In genomic region chr22:42376721-42377177, GRCh38 we compare ENCODE assay signal across 12 cellular contexts. TPM values are rescaled to one million over a fixed set of nuclear protein-coding genes. Genes with fewer than 3 reads are reported as not detected.
DNase-seq lines count a peak whose midpoint lies in the region; ATAC-seq, FAIRE-seq and TF ChIP-seq lines count a peak whose summit lies in the region.
"Had no signal": no experiment of that assay in that cellular context is flagged by ENCODE, and none has a peak within 500 bp of the region (broad histone marks: within the 10 kb centered on the region; RNA-seq: fewer than 3 reads in every experiment).

No MANE protein-coding gene starts in this region.

- no peak overlapping the region for H3K4me3 Mint-ChIP-seq in GM23338
- H3K4me3 Mint-ChIP-seq in activated naive CD8-positive, alpha-beta T cell treated with anti-CD3 and anti-CD28 coated beads, Interleukin-2, amount 50 U/mL, for 24 hours = no peak overlapping the region
- H3K4me3 Mint-ChIP-seq: stimulated activated naive CD8-positive, alpha-beta T cell treated with anti-CD3 and anti-CD28 coated beads, Interleukin-15, Interleukin-2, amounts not matched to agents 100 ng/mL and 50 ng/mL, for 24 hours; T-helper 1 cell treated with Interleukin-12 subunit alpha and Interleukin-12 subunit beta and Interleukin-4 antibody, amounts not matched to agents 30 μg/mL and 1 μg/mL, for 36 hours had no signal

- TF ChIP-seq POLR2A in sigmoid colon (IDR thresholded peaks at IDR 0.05) = no peak

- no peak for FAIRE-seq in HTR-8/SVneo (lab: Jason Lieb, UNC)
- FAIRE-seq: bronchial epithelial cell, GM12891 had no signal

- H3K9me2 ChIP-seq in GM23338 (ENCODE audit: insufficient read depth) = no peaks in the 10 kb centered on the region

- 0 out of 2 replicates have a peak, but pooled peaks cover 4% of the 10 kb centered on the region for H3F3A ChIP-seq in GM23338 (replicated peaks; ENCODE audit: low read depth)

- peak in 2 of 4 donors; percentile 23 to 53 for TF ChIP-seq EP300 in sigmoid colon (IDR thresholded peaks at IDR 0.05)

- H3K4me1 ChIP-seq in GM23338 (ENCODE audit: insufficient read depth) (peaks cover 23% of the 10 kb centered on the region), NT2/D1 (ENCODE audit: insufficient read depth, insufficient read length) (peaks cover 14% of the 10 kb centered on the region), sigmoid colon (no peaks in the 10 kb centered on the region)

- H3K27me3 ChIP-seq in GM23338 (ENCODE audit: insufficient read depth) (no peaks in the 10 kb centered on the region), NT2/D1 (ENCODE audit: insufficient read depth, insufficient read length) (peaks cover under 1% of the 10 kb centered on the region), sigmoid colon (no peaks in the 10 kb centered on the region)

- H3K79me2 ChIP-seq in GM23338 (replicated peaks; ENCODE audit: insufficient read depth) = no peaks in the 10 kb centered on the region

- H3K27ac Mint-ChIP-seq in GM23338 = no peak overlapping the region
- no peak overlapping the region for H3K27ac Mint-ChIP-seq in activated naive CD8-positive, alpha-beta T cell treated with anti-CD3 and anti-CD28 coated beads, Interleukin-2, amount 50 U/mL, for 24 hours
- H3K27ac Mint-ChIP-seq: stimulated activated naive CD8-positive, alpha-beta T cell treated with anti-CD3 and anti-CD28 coated beads, Interleukin-15, Interleukin-2, amounts not matched to agents 100 ng/mL and 50 ng/mL, for 24 hours; T-helper 1 cell treated with Interleukin-12 subunit alpha and Interleukin-12 subunit beta and Interleukin-4 antibody, amounts not matched to agents 30 μg/mL and 1 μg/mL, for 36 hours had no signal

- WGBS in sigmoid colon, 2 donors = 36 to 54% methylated on average over 10 of the region's 10 CpGs

- peaks cover 4% of the 10 kb centered on the region; the same call in 2 of the 3 replicates for H3K36me3 Mint-ChIP-seq in GM23338 (ENCODE audit: low read depth)
- no peaks in the 10 kb centered on the region for H3K36me3 Mint-ChIP-seq in activated naive CD8-positive, alpha-beta T cell treated with anti-CD3 and anti-CD28 coated beads, Interleukin-2, amount 50 U/mL, for 24 hours (ENCODE audit: low read depth)

- 0 out of 2 replicates have a peak overlapping the region, but pooled peaks have one; percentile 47 for H2AFZ ChIP-seq in GM23338

- H3K9me3 ChIP-seq in NT2/D1 (ENCODE audit: insufficient read depth, low read length) (peaks cover 5% of the 10 kb centered on the region; the same call in 1 of the 2 replicates), sigmoid colon (no peaks in the 10 kb centered on the region)

- no peaks in the 10 kb centered on the region for H3K36me3 ChIP-seq in GM23338 (ENCODE audit: insufficient read depth)
- no peaks in the 10 kb centered on the region for H3K36me3 ChIP-seq in NT2/D1 (ENCODE audit: insufficient read depth, insufficient read length, low read length)
- H3K36me3 ChIP-seq in sigmoid colon = no peaks in the 10 kb centered on the region

- peak overlapping the region; percentile 38 for H3K4me2 ChIP-seq in GM23338

- DNase-seq in GM23338 (ENCODE audit: low spot score) (peak; percentile 80), NT2/D1 (ENCODE audit: low read depth, low spot score) (peak; percentile 73), foreskin melanocyte (peak; percentile 30), sigmoid colon (peak; percentile 92), HTR-8/SVneo (ENCODE audit: insufficient read length, low spot score) (no peak), NCI-H226 (no peak)
- DNase-seq in activated naive CD8-positive, alpha-beta T cell treated with anti-CD3 and anti-CD28 coated beads, Interleukin-2, amount 50 U/mL, for 24 hours = no peak

- H3K27ac ChIP-seq in GM23338 (ENCODE audit: low read depth) (no peak overlapping the region), sigmoid colon (peak overlapping the region in 2 of 4 donors; percentile 31 to 52)

- H4K20me1 ChIP-seq in GM23338 (replicated peaks; ENCODE audit: insufficient read depth) = no peaks in the 10 kb centered on the region

- intact Hi-C loops in sigmoid colon (cut with DNase I) = no loop called here

- ATAC-seq in GM23338 (peak; percentile 74), HG02623 (IDR thresholded peaks at IDR 0.05; ENCODE audit: unreplicated experiment) (no peak)
- ATAC-seq in activated naive CD8-positive, alpha-beta T cell treated with anti-CD3 and anti-CD28 coated beads, Interleukin-2, amount 50 U/mL, for 24 hours = no peak

- H3K27me3 Mint-ChIP-seq in GM23338 (ENCODE audit: insufficient read depth, low read depth, poor library complexity) = peaks cover 25% of the 10 kb centered on the region
- H3K27me3 Mint-ChIP-seq in activated naive CD8-positive, alpha-beta T cell treated with anti-CD3 and anti-CD28 coated beads, Interleukin-2, amount 50 U/mL, for 24 hours = peaks cover 3% of the 10 kb centered on the region

- TF ChIP-seq CTCF in GM23338 (conservative IDR thresholded peaks at IDR 0.05; ENCODE audit: low read depth in 2 of 2) (no peak), sigmoid colon (IDR thresholded peaks at IDR 0.05) (no peak)

- peaks cover 45% of the 10 kb centered on the region for H3K4me1 Mint-ChIP-seq in GM23338
- peaks cover 4% of the 10 kb centered on the region for H3K4me1 Mint-ChIP-seq in activated naive CD8-positive, alpha-beta T cell treated with anti-CD3 and anti-CD28 coated beads, Interleukin-2, amount 50 U/mL, for 24 hours

- H3K9me3 Mint-ChIP-seq in GM23338 = peaks cover 11% of the 10 kb centered on the region; the same call in 2 of the 3 replicates
- no peaks in the 10 kb centered on the region for H3K9me3 Mint-ChIP-seq in activated naive CD8-positive, alpha-beta T cell treated with anti-CD3 and anti-CD28 coated beads, Interleukin-2, amount 50 U/mL, for 24 hours
- H3K9me3 Mint-ChIP-seq: stimulated activated naive CD8-positive, alpha-beta T cell treated with anti-CD3 and anti-CD28 coated beads, Interleukin-15, Interleukin-2, amounts not matched to agents 100 ng/mL and 50 ng/mL, for 24 hours; T-helper 1 cell treated with Interleukin-12 subunit alpha and Interleukin-12 subunit beta and Interleukin-4 antibody, amounts not matched to agents 30 μg/mL and 1 μg/mL, for 36 hours had no signal

- peak overlapping the region; percentile 8 for H3K9ac ChIP-seq in NT2/D1 (ENCODE audit: insufficient read length, low read depth)

- H3K4me3 ChIP-seq in GM23338 (no peak overlapping the region), NT2/D1 (ENCODE audit: insufficient read length, low read depth) (no peak overlapping the region), sigmoid colon (no peak overlapping the region)

TF ChIP-seq in GM23338, 12 proteins besides CTCF, POLR2A, EP300 and RAD21:
- no peak for TF ChIP-seq ZNF114 (CRISPR knock-in tag; IDR thresholded peaks at IDR 0.05)
- no peak for TF ChIP-seq JUNB (IDR thresholded peaks at IDR 0.05; ENCODE audit: unreplicated experiment)
- no peak for TF ChIP-seq STAT1 (IDR thresholded peaks at IDR 0.05; ENCODE audit: unreplicated experiment)
- no peak for TF ChIP-seq NANOG (IDR thresholded peaks at IDR 0.05; ENCODE audit: borderline replicate concordance)
- no peak for TF ChIP-seq EZH2phosphoT487 (IDR thresholded peaks at IDR 0.05; ENCODE audit: unreplicated experiment)
- no peak for TF ChIP-seq EZH2 (IDR thresholded peaks at IDR 0.05; ENCODE audit: low read depth, unreplicated experiment)

RNA-seq across cellular contexts. Expression of gene NFAM1, which starts 55.5 kb away (rescaled TPM):
- total RNA-seq in GM23338 (2014; rRNA removed; shearing (Covaris generic)) = 0.23 and 0.49 TPM in 2 replicates
- polyA plus RNA-seq in GM23338 (2016; fragmentation: Nextera tagmentation; extraction: Ambion mirVana) = 0.09 and 0.11 TPM in 2 replicates
- total RNA-seq in sigmoid colon = 1 to 10 TPM; 1.8 to 2.5 (median 2.3) TPM
- 1 to 10 TPM; 1.2 to 3.1 (median 2.3) TPM for polyA plus RNA-seq in sigmoid colon
- total RNA-seq: bronchial epithelial cell had no signal

Comparison
In these comparisons a context has a peak if more than half of its experiments do, and no peak if none do; other contexts are left out.
1. DNase-seq: peak in GM23338 (single experiment), NT2/D1 (single experiment), foreskin melanocyte (single experiment) and sigmoid colon (single experiment); none in activated naive CD8-positive, alpha-beta T cell treated with anti-CD3 and anti-CD28 coated beads, Interleukin-2, amount 50 U/mL, for 24 hours (single experiment), HTR-8/SVneo (single experiment) and NCI-H226 (single experiment).